ENCODE assay signal across 1 cellular context in the genomic region with DNA sequence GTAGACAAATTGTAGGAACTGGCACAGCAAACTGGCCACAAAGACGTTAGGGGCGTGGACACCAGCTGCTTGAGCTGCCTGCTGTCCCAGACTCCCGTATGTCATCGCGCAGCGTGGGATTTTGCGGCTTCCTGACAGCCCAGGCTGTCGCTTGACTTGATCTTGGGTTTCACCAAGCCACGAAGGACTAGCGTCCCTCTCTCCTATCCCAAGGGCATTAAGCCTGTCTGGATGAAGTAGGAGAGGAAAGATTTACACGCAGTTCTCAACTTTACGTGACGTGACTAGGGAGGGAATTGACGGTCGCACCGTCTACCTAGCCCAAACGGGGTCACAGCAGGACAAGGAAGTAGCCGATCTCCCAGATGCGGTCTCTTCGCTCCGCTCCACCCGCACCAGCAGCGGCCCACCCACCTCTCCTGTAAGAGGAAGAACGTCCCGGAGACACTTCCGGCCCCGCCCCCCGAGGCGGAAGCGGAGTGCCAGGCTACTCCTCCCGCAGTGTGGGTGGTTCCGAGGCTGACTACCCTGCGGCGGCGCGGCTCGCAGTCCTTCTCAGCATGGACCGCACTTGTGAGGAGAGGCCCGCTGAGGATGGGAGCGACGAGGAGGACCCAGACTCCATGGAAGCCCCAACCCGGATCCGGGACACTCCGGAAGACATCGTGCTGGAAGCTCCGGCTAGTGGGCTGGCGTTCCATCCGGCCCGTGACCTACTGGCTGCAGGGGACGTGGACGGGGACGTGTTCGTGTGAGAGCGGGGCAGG.
A peak's percentile ranks its signal among the peaks of the same experiment; 100 is the strongest.
TF ChIP-seq lines count a peak whose summit lies in the region.

A gene with protein sequence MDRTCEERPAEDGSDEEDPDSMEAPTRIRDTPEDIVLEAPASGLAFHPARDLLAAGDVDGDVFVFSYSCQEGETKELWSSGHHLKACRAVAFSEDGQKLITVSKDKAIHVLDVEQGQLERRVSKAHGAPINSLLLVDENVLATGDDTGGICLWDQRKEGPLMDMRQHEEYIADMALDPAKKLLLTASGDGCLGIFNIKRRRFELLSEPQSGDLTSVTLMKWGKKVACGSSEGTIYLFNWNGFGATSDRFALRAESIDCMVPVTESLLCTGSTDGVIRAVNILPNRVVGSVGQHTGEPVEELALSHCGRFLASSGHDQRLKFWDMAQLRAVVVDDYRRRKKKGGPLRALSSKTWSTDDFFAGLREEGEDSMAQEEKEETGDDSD (plus strand): TSS at position 552 of the 767 bp plus-strand sequence. CDS start 9 bp downstream, at position 561.

TF ChIP-seq in K562, 482 proteins besides CTCF, POLR2A, EP300 and RAD21 (continued from another document and continues in another):
- TF ChIP-seq, protein P1, sequence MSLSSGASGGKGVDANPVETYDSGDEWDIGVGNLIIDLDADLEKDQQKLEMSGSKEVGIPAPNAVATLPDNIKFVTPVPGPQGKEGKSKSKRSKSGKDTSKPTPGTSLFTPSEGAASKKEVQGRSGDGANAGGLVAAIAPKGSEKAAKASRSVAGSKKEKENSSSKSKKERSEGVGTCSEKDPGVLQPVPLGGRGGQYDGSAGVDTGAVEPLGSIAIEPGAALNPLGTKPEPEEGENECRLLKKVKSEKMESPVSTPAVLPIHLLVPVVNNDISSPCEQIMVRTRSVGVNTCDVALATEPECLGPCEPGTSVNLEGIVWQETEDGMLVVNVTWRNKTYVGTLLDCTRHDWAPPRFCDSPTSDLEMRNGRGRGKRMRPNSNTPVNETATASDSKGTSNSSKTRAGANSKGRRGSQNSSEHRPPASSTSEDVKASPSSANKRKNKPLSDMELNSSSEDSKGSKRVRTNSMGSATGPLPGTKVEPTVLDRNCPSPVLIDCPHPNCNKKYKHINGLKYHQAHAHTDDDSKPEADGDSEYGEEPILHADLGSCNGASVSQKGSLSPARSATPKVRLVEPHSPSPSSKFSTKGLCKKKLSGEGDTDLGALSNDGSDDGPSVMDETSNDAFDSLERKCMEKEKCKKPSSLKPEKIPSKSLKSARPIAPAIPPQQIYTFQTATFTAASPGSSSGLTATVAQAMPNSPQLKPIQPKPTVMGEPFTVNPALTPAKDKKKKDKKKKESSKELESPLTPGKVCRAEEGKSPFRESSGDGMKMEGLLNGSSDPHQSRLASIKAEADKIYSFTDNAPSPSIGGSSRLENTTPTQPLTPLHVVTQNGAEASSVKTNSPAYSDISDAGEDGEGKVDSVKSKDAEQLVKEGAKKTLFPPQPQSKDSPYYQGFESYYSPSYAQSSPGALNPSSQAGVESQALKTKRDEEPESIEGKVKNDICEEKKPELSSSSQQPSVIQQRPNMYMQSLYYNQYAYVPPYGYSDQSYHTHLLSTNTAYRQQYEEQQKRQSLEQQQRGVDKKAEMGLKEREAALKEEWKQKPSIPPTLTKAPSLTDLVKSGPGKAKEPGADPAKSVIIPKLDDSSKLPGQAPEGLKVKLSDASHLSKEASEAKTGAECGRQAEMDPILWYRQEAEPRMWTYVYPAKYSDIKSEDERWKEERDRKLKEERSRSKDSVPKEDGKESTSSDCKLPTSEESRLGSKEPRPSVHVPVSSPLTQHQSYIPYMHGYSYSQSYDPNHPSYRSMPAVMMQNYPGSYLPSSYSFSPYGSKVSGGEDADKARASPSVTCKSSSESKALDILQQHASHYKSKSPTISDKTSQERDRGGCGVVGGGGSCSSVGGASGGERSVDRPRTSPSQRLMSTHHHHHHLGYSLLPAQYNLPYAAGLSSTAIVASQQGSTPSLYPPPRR (CRISPR knock-in tag; IDR thresholded peaks at IDR 0.05; ENCODE audit: borderline replicate concordance) = no peak
- peak; percentile 70 for TF ChIP-seq TBP (optimal IDR thresholded peaks at IDR 0.05; ENCODE audit: low read depth, low read length)
- no peak for TF ChIP-seq RBM25 (IDR thresholded peaks at IDR 0.05; ENCODE audit: low read depth, low read length, severe bottlenecking)
- no peak for TF ChIP-seq PYGO2 (tag; IDR thresholded peaks at IDR 0.05)
- TF ChIP-seq, protein P2, sequence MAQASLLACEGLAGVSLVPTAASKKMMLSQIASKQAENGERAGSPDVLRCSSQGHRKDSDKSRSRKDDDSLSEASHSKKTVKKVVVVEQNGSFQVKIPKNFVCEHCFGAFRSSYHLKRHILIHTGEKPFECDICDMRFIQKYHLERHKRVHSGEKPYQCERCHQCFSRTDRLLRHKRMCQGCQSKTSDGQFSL (CRISPR knock-in tag; IDR thresholded peaks at IDR 0.05) = peak; percentile 52; the same call in 1 of the 2 replicates
- TF ChIP-seq, protein P2 (tag; IDR thresholded peaks at IDR 0.05) = no peak
- peak; percentile 35; the same call in 1 of the 2 replicates for TF ChIP-seq RUNX1 (IDR thresholded peaks at IDR 0.05; ENCODE audit: low read depth)
- TF ChIP-seq, protein P3, sequence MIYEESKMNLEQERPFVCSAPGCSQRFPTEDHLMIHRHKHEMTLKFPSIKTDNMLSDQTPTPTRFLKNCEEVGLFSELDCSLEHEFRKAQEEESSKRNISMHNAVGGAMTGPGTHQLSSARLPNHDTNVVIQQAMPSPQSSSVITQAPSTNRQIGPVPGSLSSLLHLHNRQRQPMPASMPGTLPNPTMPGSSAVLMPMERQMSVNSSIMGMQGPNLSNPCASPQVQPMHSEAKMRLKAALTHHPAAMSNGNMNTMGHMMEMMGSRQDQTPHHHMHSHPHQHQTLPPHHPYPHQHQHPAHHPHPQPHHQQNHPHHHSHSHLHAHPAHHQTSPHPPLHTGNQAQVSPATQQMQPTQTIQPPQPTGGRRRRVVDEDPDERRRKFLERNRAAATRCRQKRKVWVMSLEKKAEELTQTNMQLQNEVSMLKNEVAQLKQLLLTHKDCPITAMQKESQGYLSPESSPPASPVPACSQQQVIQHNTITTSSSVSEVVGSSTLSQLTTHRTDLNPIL (CRISPR knock-in tag; IDR thresholded peaks at IDR 0.05) = no peak
- TF ChIP-seq BCL6 (CRISPR knock-in tag; IDR thresholded peaks at IDR 0.05) = no peak
- TF ChIP-seq, protein P4, sequence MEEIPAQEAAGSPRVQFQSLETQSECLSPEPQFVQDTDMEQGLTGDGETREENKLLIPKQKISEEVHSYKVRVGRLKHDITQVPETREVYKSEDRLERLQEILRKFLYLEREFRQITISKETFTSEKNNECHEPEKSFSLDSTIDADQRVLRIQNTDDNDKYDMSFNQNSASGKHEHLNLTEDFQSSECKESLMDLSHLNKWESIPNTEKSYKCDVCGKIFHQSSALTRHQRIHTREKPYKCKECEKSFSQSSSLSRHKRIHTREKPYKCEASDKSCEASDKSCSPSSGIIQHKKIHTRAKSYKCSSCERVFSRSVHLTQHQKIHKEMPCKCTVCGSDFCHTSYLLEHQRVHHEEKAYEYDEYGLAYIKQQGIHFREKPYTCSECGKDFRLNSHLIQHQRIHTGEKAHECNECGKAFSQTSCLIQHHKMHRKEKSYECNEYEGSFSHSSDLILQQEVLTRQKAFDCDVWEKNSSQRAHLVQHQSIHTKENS (CRISPR knock-in tag; IDR thresholded peaks at IDR 0.05) = no peak
- peak; percentile 47; the same call in 1 of the 2 replicates for TF ChIP-seq TEAD4 (IDR thresholded peaks at IDR 0.05; ENCODE audit: low read length)
- TF ChIP-seq TEAD4 (CRISPR knock-in tag; IDR thresholded peaks at IDR 0.05; ENCODE audit: borderline replicate concordance) = no peak
- TF ChIP-seq ZFP30 (CRISPR knock-in tag; IDR thresholded peaks at IDR 0.05; ENCODE audit: borderline replicate concordance) = no peak
- peak; percentile 67 for TF ChIP-seq NR2C2 (CRISPR knock-in tag; IDR thresholded peaks at IDR 0.05)
- peak; percentile 83 for TF ChIP-seq NR2C2 (tag; IDR thresholded peaks at IDR 0.05)
- TF ChIP-seq, protein P5, sequence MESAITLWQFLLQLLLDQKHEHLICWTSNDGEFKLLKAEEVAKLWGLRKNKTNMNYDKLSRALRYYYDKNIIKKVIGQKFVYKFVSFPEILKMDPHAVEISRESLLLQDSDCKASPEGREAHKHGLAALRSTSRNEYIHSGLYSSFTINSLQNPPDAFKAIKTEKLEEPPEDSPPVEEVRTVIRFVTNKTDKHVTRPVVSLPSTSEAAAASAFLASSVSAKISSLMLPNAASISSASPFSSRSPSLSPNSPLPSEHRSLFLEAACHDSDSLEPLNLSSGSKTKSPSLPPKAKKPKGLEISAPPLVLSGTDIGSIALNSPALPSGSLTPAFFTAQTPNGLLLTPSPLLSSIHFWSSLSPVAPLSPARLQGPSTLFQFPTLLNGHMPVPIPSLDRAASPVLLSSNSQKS (CRISPR knock-in tag; IDR thresholded peaks at IDR 0.05) = no peak
- no peak for TF ChIP-seq POLR3G (IDR thresholded peaks at IDR 0.05; ENCODE audit: extremely low read depth, insufficient read length, insufficient replicate concordance)
- TF ChIP-seq, protein P6, sequence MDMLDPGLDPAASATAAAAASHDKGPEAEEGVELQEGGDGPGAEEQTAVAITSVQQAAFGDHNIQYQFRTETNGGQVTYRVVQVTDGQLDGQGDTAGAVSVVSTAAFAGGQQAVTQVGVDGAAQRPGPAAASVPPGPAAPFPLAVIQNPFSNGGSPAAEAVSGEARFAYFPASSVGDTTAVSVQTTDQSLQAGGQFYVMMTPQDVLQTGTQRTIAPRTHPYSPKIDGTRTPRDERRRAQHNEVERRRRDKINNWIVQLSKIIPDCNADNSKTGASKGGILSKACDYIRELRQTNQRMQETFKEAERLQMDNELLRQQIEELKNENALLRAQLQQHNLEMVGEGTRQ (CRISPR knock-in tag; IDR thresholded peaks at IDR 0.05) = no peak
- no peak for TF ChIP-seq FOXJ3 (CRISPR knock-in tag; IDR thresholded peaks at IDR 0.05)
- TF ChIP-seq DPF2 (IDR thresholded peaks at IDR 0.05) = peak; percentile 77
- TF ChIP-seq, protein P7, sequence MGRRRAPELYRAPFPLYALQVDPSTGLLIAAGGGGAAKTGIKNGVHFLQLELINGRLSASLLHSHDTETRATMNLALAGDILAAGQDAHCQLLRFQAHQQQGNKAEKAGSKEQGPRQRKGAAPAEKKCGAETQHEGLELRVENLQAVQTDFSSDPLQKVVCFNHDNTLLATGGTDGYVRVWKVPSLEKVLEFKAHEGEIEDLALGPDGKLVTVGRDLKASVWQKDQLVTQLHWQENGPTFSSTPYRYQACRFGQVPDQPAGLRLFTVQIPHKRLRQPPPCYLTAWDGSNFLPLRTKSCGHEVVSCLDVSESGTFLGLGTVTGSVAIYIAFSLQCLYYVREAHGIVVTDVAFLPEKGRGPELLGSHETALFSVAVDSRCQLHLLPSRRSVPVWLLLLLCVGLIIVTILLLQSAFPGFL (CRISPR knock-in tag; IDR thresholded peaks at IDR 0.05) = no peak
- TF ChIP-seq ZBED1 (IDR thresholded peaks at IDR 0.05) = 0 out of 2 replicates have a peak, but pooled peaks have one; percentile 14
- TF ChIP-seq, protein P8, sequence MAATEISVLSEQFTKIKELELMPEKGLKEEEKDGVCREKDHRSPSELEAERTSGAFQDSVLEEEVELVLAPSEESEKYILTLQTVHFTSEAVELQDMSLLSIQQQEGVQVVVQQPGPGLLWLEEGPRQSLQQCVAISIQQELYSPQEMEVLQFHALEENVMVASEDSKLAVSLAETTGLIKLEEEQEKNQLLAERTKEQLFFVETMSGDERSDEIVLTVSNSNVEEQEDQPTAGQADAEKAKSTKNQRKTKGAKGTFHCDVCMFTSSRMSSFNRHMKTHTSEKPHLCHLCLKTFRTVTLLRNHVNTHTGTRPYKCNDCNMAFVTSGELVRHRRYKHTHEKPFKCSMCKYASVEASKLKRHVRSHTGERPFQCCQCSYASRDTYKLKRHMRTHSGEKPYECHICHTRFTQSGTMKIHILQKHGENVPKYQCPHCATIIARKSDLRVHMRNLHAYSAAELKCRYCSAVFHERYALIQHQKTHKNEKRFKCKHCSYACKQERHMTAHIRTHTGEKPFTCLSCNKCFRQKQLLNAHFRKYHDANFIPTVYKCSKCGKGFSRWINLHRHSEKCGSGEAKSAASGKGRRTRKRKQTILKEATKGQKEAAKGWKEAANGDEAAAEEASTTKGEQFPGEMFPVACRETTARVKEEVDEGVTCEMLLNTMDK (IDR thresholded peaks at IDR 0.05; ENCODE audit: borderline replicate concordance, insufficient read depth, low read depth, low read length, poor library complexity, severe bottlenecking) = no peak
- TF ChIP-seq, protein P9, sequence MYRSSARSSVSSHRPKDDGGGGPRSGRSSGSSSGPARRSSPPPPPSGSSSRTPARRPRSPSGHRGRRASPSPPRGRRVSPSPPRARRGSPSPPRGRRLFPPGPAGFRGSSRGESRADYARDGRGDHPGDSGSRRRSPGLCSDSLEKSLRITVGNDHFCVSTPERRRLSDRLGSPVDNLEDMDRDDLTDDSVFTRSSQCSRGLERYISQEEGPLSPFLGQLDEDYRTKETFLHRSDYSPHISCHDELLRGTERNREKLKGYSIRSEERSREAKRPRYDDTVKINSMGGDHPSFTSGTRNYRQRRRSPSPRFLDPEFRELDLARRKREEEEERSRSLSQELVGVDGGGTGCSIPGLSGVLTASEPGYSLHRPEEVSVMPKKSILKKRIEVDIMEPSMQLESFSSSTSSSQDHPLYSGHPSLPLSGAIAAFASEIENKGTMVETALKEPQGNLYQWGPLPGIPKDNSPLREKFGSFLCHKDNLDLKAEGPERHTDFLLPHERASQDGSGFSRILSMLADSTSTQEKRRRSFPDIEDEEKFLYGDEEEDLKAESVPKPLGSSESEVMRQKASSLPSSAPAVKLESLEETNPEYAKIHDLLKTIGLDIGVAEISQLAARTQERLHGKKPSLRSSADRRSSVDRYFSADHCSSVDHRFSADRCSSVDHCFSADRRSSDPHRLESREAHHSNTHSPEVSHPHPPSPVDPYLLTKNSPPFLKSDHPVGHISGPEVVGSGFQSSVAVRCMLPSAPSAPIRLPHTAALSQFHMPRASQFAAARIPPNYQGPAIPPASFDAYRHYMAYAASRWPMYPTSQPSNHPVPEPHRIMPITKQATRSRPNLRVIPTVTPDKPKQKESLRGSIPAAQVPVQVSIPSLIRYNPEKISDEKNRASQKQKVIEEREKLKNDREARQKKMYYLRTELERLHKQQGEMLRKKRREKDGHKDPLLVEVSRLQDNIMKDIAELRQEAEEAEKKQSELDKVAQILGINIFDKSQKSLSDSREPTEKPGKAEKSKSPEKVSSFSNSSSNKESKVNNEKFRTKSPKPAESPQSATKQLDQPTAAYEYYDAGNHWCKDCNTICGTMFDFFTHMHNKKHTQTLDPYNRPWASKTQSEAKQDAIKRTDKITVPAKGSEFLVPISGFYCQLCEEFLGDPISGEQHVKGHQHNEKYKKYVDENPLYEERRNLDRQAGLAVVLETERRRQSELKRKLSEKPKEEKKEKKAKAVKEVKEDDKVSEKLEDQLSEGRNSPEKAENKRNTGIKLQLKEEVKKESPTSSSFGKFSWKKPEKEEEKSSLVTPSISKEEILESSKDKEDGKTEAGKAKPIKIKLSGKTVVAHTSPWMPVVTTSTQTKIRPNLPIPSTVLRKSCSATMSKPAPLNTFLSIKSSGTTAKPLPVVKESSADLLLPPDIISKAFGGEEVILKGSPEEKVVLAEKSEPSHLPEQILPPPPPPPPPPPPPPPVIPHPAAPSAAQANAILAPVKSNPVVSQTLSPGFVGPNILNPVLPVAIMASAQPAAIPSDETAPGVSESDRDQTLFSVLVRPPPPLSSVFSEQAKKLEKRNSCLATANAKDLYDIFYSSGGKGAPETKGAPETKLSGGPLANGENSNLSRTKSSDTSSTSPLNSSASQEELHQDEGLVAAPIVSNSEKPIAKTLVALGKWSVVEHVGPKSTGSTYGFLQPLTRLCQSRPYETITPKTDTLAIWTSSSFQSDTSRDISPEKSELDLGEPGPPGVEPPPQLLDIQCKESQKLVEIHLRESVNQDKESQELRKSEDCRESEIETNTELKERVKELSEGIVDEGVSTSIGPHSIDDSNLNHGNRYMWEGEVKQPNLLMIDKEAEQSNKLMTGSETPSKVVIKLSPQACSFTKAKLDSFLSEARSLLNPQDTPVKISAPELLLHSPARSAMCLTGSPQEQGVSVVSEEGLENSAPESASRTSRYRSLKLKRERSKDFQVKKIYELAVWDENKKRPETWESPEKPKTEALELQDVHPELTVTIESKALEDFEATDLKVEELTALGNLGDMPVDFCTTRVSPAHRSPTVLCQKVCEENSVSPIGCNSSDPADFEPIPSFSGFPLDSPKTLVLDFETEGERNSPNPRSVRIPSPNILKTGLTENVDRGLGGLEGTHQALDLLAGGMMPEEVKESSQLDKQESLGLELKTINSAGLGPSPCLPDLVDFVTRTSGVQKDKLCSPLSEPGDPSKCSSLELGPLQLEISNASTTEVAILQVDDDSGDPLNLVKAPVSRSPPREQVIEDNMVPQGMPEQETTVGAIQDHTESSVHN (IDR thresholded peaks at IDR 0.05; ENCODE audit: borderline replicate concordance in 1 of 2, low read depth in 1 of 2) = peak in 1 of 2 experiments; percentile 62; a peak in 1 of 4 replicates
